Comparison of ENCODE assay signal across 18 cellular contexts in the genomic region with DNA sequence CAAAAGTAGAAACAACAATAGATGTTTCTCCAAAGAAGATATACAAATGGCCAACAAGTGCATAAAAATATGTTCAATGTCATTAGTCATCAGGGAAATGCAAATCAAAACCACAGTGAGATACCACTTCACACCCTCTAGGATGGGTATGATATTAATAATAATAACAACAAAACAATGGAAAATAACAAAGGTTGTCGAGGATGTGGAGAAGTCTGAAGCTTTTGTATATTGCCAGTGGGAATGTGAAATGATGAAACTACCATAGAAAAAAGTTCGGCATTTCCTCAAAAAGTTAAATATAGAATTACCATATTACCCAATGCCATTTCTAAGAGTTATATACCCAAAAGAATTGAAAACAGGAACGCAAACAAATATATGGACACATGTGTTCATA. TPM values are rescaled to one million over a fixed set of nuclear protein-coding genes. Genes with fewer than 3 reads are reported as not detected.
DNase-seq lines count a peak whose midpoint lies in the region; TF ChIP-seq lines count a peak whose summit lies in the region.
"Had no signal": no experiment of that assay in that cellular context is flagged by ENCODE, and none has a peak within 500 bp of the region (broad histone marks: within the 10 kb centered on the region; RNA-seq: fewer than 3 reads in every experiment).

No MANE protein-coding gene starts in this region.

- DNase-seq in LHCN-M2 (ENCODE audit: low read depth) = peak; percentile 39
- no peak for DNase-seq in ascending aorta (ENCODE audit: low spot score in 2 of 2)
- DNase-seq in myocyte (ENCODE audit: low read depth) = peak; percentile 27
- DNase-seq in activated naive CD8-positive, alpha-beta T cell treated with anti-CD3 and anti-CD28 coated beads for 36 hours = no peak
- no peak for DNase-seq in HuH-7 (ENCODE audit: low spot score)
- no peak for DNase-seq in NCI-H748 (lab: John Stamatoyannopoulos, UW; ENCODE audit: unreplicated experiment)
- DNase-seq: activated T-cell treated with anti-CD3 and anti-CD28 coated beads, Interleukin-2, amount 50 U/mL, for 24 hours; DMS153; dorsolateral prefrontal cortex; Karpas-422; naive thymus-derived CD8-positive, alpha-beta T cell; NCI-H1417 treated with DMSO at 0.1 percent for 48 hours had no signal

- intact Hi-C loops in ascending aorta (cut with DNase I) = no loop called here

- H3K9me3 ChIP-seq in BLaER1 treated with 17β-estradiol and CSF1 and Interleukin-3, amounts not matched to agents 10 nM and 100 nM (replicated peaks in 1 of 11) = no peaks in the 10 kb centered on the region
- H3K9me3 ChIP-seq in ascending aorta = no peaks in the 10 kb centered on the region
- H3K9me3 ChIP-seq: testis had no signal

- H4K20me1 ChIP-seq in BLaER1 treated with 17β-estradiol and CSF1 and Interleukin-3, amounts not matched to agents 10 nM and 100 nM = peaks cover 0 to 14% (median 11%) of the 10 kb centered on the region in 11 experiments; a peak in 14 of 22 replicates

- H3K27me3 ChIP-seq in BLaER1 treated with 17β-estradiol and CSF1 and Interleukin-3, amounts not matched to agents 10 nM and 100 nM = peaks cover 0 to 14% (median 0%) of the 10 kb centered on the region in 11 experiments; a peak in 4 of 22 replicates
- no peaks in the 10 kb centered on the region for H3K27me3 ChIP-seq in ascending aorta
- H3K27me3 ChIP-seq: dorsolateral prefrontal cortex, hepatocyte, testis had no signal

- peak overlapping the region; percentile 57 to 99 (median 93); a peak in 19 of 22 replicates for H3K4me2 ChIP-seq in BLaER1 treated with 17β-estradiol and CSF1 and Interleukin-3, amounts not matched to agents 10 nM and 100 nM
- H3K4me2 ChIP-seq: hepatocyte had no signal

- no peak for TF ChIP-seq CTCF in ascending aorta (IDR thresholded peaks at IDR 0.05)

- H3K4me3 Mint-ChIP-seq in activated naive CD8-positive, alpha-beta T cell treated with anti-CD3 and anti-CD28 coated beads for 36 hours = no peak overlapping the region
- H3K4me3 Mint-ChIP-seq: activated T-cell treated with anti-CD3 and anti-CD28 coated beads, Interleukin-2, amount 50 U/mL, for 24 hours; brain; naive thymus-derived CD8-positive, alpha-beta T cell had no signal

- peaks cover 0 to 6% (median 0%) of the 10 kb centered on the region in 11 experiments; a peak in 4 of 22 replicates for H3K36me3 ChIP-seq in BLaER1 treated with 17β-estradiol and CSF1 and Interleukin-3, amounts not matched to agents 10 nM and 100 nM
- no peaks in the 10 kb centered on the region for H3K36me3 ChIP-seq in ascending aorta

- peak overlapping the region in 6 of 11 experiments; percentile 12 to 86 (median 64); a peak in 9 of 22 replicates for H3K27ac ChIP-seq in BLaER1 treated with 17β-estradiol and CSF1 and Interleukin-3, amounts not matched to agents 10 nM and 100 nM
- peak overlapping the region; percentile 97 to 99 for H3K27ac ChIP-seq in ascending aorta
- H3K27ac ChIP-seq: hepatocyte had no signal

- peaks cover 40% of the 10 kb centered on the region for H3K4me1 Mint-ChIP-seq in activated naive CD8-positive, alpha-beta T cell treated with anti-CD3 and anti-CD28 coated beads for 36 hours

- peaks cover 51 to 76% (median 64%) of the 10 kb centered on the region in 10 experiments for H3K4me1 ChIP-seq in BLaER1 treated with 17β-estradiol and CSF1 and Interleukin-3, amounts not matched to agents 10 nM and 100 nM
- H3K4me1 ChIP-seq in ascending aorta = peaks cover 13 to 32% of the 10 kb centered on the region in 2 donors

- H3K36me3 Mint-ChIP-seq in activated naive CD8-positive, alpha-beta T cell treated with anti-CD3 and anti-CD28 coated beads for 36 hours = peaks cover 11% of the 10 kb centered on the region
- H3K36me3 Mint-ChIP-seq: brain; naive thymus-derived CD8-positive, alpha-beta T cell had no signal

- no peak overlapping the region for H3K27ac Mint-ChIP-seq in activated naive CD8-positive, alpha-beta T cell treated with anti-CD3 and anti-CD28 coated beads for 36 hours
- H3K27ac Mint-ChIP-seq: activated naive CD4-positive, alpha-beta T cell treated with anti-CD3 and anti-CD28 coated beads, Interleukin-2, amount 50 U/mL, for 72 hours; progenitor cell of endocrine pancreas had no signal

- H3K4me3 ChIP-seq in BLaER1 treated with 17β-estradiol and CSF1 and Interleukin-3, amounts not matched to agents 10 nM and 100 nM = no peak overlapping the region
- no peak overlapping the region for H3K4me3 ChIP-seq in ascending aorta
- H3K4me3 ChIP-seq: dorsolateral prefrontal cortex, hepatocyte, testis had no signal

- no peaks in the 10 kb centered on the region for H3K9me3 Mint-ChIP-seq in activated naive CD8-positive, alpha-beta T cell treated with anti-CD3 and anti-CD28 coated beads for 36 hours
- H3K9me3 Mint-ChIP-seq: activated naive CD4-positive, alpha-beta T cell treated with anti-CD3 and anti-CD28 coated beads, Interleukin-2, amount 50 U/mL, for 72 hours; activated T-cell treated with anti-CD3 and anti-CD28 coated beads, Interleukin-2, amount 50 U/mL, for 24 hours; brain; naive thymus-derived CD8-positive, alpha-beta T cell had no signal

- H3K9ac ChIP-seq in BLaER1 treated with 17β-estradiol and CSF1 and Interleukin-3, amounts not matched to agents 10 nM and 100 nM = peak overlapping the region in 2 of 11 experiments; percentile 38 to 66; a peak in 3 of 22 replicates

- no peaks in the 10 kb centered on the region for H3K27me3 Mint-ChIP-seq in activated naive CD8-positive, alpha-beta T cell treated with anti-CD3 and anti-CD28 coated beads for 36 hours
- H3K27me3 Mint-ChIP-seq: activated T-cell treated with anti-CD3 and anti-CD28 coated beads, Interleukin-2, amount 50 U/mL, for 24 hours; naive thymus-derived CD8-positive, alpha-beta T cell had no signal

RNA-seq across cellular contexts. Expression of a gene that starts 10.8 kb away (rescaled TPM):
- total RNA-seq in LHCN-M2 (2014; rRNA removed) (19.8 and 21.0 TPM in 2 replicates), ascending aorta (52.2 TPM), myocyte (36.5 and 80.1 TPM in 2 replicates)
- 32.6 TPM for polyA plus RNA-seq in LHCN-M2 (2012)
- 159 TPM for polyA plus RNA-seq in myocyte (2012)
- total RNA-seq in activated naive CD8-positive, alpha-beta T cell treated with anti-CD3 and anti-CD28 coated beads for 36 hours = 100 to 1,000 TPM; 292 to 294 TPM

Comparison
In these comparisons a context has a peak if more than half of its experiments do, and no peak if none do; other contexts are left out.
1. DNase-seq: peak in LHCN-M2 (single experiment) and myocyte (single experiment); none in ascending aorta (0 of 2), activated naive CD8-positive, alpha-beta T cell treated with anti-CD3 and anti-CD28 coated beads for 36 hours (single experiment), HuH-7 (single experiment) and NCI-H748 (single experiment).